Comparison of ENCODE assay signal across 16 cellular contexts in genomic region chr22:22772396-22772795, GRCh38.
"Had no signal": no experiment of that assay in that cellular context is flagged by ENCODE, and none has a peak within 500 bp of the region (broad histone marks: within the 10 kb centered on the region; RNA-seq: fewer than 3 reads in every experiment).

No MANE protein-coding gene starts in this region.

- H3K9ac ChIP-seq: parathyroid adenoma had no signal

- H3K9me3 ChIP-seq: esophagus muscularis mucosa, tibial nerve had no signal

- H3K4me1 ChIP-seq: esophagus muscularis mucosa, left ventricle myocardium inferior, parathyroid adenoma had no signal

- ATAC-seq: activated CD8-positive, alpha-beta memory T cell treated with anti-CD3 and anti-CD28 coated beads, Interleukin-2, amount 10 ng/mL, durations not matched to agents 7 days and 5 days had no signal

- H2AFZ ChIP-seq: parathyroid adenoma had no signal

- H3K4me3 ChIP-seq: esophagus muscularis mucosa, left ventricle myocardium inferior, tibial nerve had no signal

- H3K27ac ChIP-seq: esophagus muscularis mucosa, left ventricle myocardium inferior, parathyroid adenoma, tibial nerve had no signal

- FAIRE-seq: endometrium, keratinocyte had no signal

- H3K36me3 ChIP-seq: esophagus muscularis mucosa, left ventricle myocardium inferior, tibial nerve had no signal

- H3K79me2 ChIP-seq: parathyroid adenoma had no signal

- DNase-seq: activated CD4-positive, alpha-beta T cell treated with anti-CD3 and anti-CD28 coated beads for 1 hour; activated CD4-positive, alpha-beta T cell treated with anti-CD3 and anti-CD28 coated beads, Interleukin-2, amount 50 U/mL, for 48 hours; activated effector memory CD4-positive, alpha-beta T cell treated with anti-CD3 and anti-CD28 coated beads, Interleukin-2, amount 50 U/mL, for 16 hours; activated T-cell treated with anti-CD3 and anti-CD28 coated beads, Interleukin-2, amount 50 U/mL, for 24 hours; amygdala; cerebellar nuclear complex; dermis blood vessel endothelial cell; foreskin fibroblast; left ventricle myocardium inferior; stimulated activated CD4-positive, alpha-beta T cell treated with anti-CD3 and anti-CD28 coated beads, Interleukin-15, amount 100 ng/mL, for 24 hours had no signal
